ENCODE assay signal across 1 cellular context in the genomic region with DNA sequence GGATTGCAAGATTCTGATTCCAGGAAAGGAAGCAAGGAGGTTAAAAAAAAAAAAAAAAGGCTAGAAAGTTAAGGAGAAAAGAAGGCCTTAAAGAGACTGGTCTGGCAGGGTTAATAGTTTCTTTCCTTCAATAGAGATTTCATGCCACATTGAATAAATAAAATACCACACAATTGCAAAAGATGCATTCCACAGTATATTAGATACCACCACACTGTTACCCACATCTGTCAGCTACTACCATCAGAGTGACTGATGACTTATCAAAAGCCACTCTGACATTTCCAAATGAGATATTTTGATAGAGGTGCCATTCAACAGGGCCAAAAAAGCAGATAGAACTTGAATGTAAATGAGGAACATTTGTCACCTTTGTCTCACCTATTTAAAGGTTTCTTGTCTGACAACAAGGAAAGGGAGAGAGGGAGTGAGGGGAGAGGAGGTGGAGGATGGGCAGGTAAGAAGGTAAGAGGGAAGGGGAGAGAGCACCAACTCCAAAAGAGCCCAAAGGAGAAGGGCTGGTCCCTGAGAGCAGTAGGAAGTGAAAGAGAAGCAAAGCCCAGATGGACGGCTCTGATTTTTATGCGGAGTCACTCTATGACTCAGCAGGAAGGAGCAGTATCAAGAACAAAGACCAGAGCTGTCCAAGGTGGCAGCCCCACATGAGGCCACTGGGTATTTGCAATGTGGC.
TF ChIP-seq lines count a peak whose summit lies in the region.

No MANE protein-coding gene starts in this region.

TF ChIP-seq in A549, 52 proteins besides CTCF, POLR2A, EP300 and RAD21 (continued from another document):
- TF ChIP-seq, protein P1, sequence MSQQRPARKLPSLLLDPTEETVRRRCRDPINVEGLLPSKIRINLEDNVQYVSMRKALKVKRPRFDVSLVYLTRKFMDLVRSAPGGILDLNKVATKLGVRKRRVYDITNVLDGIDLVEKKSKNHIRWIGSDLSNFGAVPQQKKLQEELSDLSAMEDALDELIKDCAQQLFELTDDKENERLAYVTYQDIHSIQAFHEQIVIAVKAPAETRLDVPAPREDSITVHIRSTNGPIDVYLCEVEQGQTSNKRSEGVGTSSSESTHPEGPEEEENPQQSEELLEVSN (IDR thresholded peaks at IDR 0.05; ENCODE audit: borderline replicate concordance, low read depth), result no peak
- TF ChIP-seq NFE2L2 (conservative IDR thresholded peaks at IDR 0.05; ENCODE audit: low read length) (peak; percentile 96), RARB (CRISPR knock-in tag; IDR thresholded peaks at IDR 0.05) (no peak), FOSL2 (IDR thresholded peaks at IDR 0.05) (peak; percentile 46; the same call in 1 of the 2 replicates), FOSL2 (CRISPR knock-in tag; IDR thresholded peaks at IDR 0.05) (peak; percentile 90), MYC (IDR thresholded peaks at IDR 0.05; ENCODE audit: borderline replicate concordance, low read length) (peak; percentile 70; the same call in 1 of the 2 replicates), HOXA7 (CRISPR knock-in tag; IDR thresholded peaks at IDR 0.05) (no peak), HOXB13 (CRISPR knock-in tag; IDR thresholded peaks at IDR 0.05; ENCODE audit: low read depth) (peak; percentile 82; the same call in 1 of the 2 replicates), TFCP2L1 (CRISPR knock-in tag; IDR thresholded peaks at IDR 0.05) (no peak), JUN (IDR thresholded peaks at IDR 0.05) (no peak), CHD2 (IDR thresholded peaks at IDR 0.05; ENCODE audit: low read length, partially characterized antibody) (no peak), HDAC2 (IDR thresholded peaks at IDR 0.05) (no peak), EHMT2 (IDR thresholded peaks at IDR 0.05; ENCODE audit: low read depth) (peak; percentile 88), KDM5A (IDR thresholded peaks at IDR 0.05) (no peak), CBX8 (IDR thresholded peaks at IDR 0.05) (no peak), CEBPB (IDR thresholded peaks at IDR 0.05) (no peak)
- TF ChIP-seq, protein P2, sequence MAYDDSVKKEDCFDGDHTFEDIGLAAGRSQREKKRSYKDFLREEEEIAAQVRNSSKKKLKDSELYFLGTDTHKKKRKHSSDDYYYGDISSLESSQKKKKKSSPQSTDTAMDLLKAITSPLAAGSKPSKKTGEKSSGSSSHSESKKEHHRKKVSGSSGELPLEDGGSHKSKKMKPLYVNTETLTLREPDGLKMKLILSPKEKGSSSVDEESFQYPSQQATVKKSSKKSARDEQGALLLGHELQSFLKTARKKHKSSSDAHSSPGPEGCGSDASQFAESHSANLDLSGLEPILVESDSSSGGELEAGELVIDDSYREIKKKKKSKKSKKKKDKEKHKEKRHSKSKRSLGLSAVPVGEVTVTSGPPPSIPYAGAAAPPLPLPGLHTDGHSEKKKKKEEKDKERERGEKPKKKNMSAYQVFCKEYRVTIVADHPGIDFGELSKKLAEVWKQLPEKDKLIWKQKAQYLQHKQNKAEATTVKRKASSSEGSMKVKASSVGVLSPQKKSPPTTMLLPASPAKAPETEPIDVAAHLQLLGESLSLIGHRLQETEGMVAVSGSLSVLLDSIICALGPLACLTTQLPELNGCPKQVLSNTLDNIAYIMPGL (CRISPR knock-in tag; IDR thresholded peaks at IDR 0.05; ENCODE audit: borderline replicate concordance), result no peak
- TF ChIP-seq, protein P3, sequence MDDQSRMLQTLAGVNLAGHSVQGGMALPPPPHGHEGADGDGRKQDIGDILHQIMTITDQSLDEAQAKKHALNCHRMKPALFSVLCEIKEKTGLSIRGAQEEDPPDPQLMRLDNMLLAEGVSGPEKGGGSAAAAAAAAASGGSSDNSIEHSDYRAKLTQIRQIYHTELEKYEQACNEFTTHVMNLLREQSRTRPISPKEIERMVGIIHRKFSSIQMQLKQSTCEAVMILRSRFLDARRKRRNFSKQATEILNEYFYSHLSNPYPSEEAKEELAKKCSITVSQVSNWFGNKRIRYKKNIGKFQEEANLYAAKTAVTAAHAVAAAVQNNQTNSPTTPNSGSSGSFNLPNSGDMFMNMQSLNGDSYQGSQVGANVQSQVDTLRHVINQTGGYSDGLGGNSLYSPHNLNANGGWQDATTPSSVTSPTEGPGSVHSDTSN (IDR thresholded peaks at IDR 0.05), result no peak
- TF ChIP-seq, protein P4, sequence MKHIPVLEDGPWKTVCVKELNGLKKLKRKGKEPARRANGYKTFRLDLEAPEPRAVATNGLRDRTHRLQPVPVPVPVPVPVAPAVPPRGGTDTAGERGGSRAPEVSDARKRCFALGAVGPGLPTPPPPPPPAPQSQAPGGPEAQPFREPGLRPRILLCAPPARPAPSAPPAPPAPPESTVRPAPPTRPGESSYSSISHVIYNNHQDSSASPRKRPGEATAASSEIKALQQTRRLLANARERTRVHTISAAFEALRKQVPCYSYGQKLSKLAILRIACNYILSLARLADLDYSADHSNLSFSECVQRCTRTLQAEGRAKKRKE (CRISPR knock-in tag; IDR thresholded peaks at IDR 0.05; ENCODE audit: low read depth), result peak; percentile 67; the same call in 1 of the 2 replicates
